ENCODE assay signal across 16 cellular contexts in genomic region chr4:85703098-85703497, GRCh38.
DNase-seq lines count a peak whose midpoint lies in the region; ATAC-seq and TF ChIP-seq lines count a peak whose summit lies in the region.
"Had no signal": no experiment of that assay in that cellular context is flagged by ENCODE, and none has a peak within 500 bp of the region (broad histone marks: within the 10 kb centered on the region; RNA-seq: fewer than 3 reads in every experiment).

No MANE protein-coding gene starts in this region.

- H3F3A ChIP-seq in OCI-LY1 (ENCODE audit: insufficient read depth, low read length) (peaks cover 11% of the 10 kb centered on the region), MM.1S (ENCODE audit: insufficient read depth, low read length) (no peaks in the 10 kb centered on the region), PC-9 (ENCODE audit: insufficient read depth, low read depth) (no peaks in the 10 kb centered on the region)

- no TSS peak for BruUV-seq in PC-9 (replicated peaks; lab: Mats Ljungman, UMichigan)

- peak overlapping the region in 7 of 11 experiments; percentile 34 to 77 (median 56); a peak in 12 of 22 replicates for H3K4me2 ChIP-seq in BLaER1 treated with 17β-estradiol and CSF1 and Interleukin-3, amounts not matched to agents 10 nM and 100 nM
- H3K4me2 ChIP-seq in OCI-LY1 (ENCODE audit: low read length) = peak overlapping the region; percentile 57
- H3K4me2 ChIP-seq in MM.1S (ENCODE audit: low read depth, low read length) = no peak overlapping the region
- no peak overlapping the region for H3K4me2 ChIP-seq in PC-9

- POLR2A ChIA-PET in PC-9 (lab: Charles Lee; ENCODE audit: unreplicated experiment) = no interaction called here

- peaks cover 19 to 67% (median 36%) of the 10 kb centered on the region in 10 experiments for H3K4me1 ChIP-seq in BLaER1 treated with 17β-estradiol and CSF1 and Interleukin-3, amounts not matched to agents 10 nM and 100 nM
- peaks cover 90% of the 10 kb centered on the region for H3K4me1 ChIP-seq in OCI-LY1 (ENCODE audit: insufficient read depth, low read length, severe bottlenecking)
- no peaks in the 10 kb centered on the region for H3K4me1 ChIP-seq in endodermal cell (ENCODE audit: control insufficient read depth, insufficient read depth, low read length)
- H3K4me1 ChIP-seq in MM.1S (ENCODE audit: low read length) = no peaks in the 10 kb centered on the region
- no peaks in the 10 kb centered on the region for H3K4me1 ChIP-seq in PC-9 (replicated peaks; ENCODE audit: insufficient read depth)
- H3K4me1 ChIP-seq: foreskin keratinocyte had no signal

- H3K9me2 ChIP-seq in OCI-LY1 (ENCODE audit: low read depth, low read length) = no peaks in the 10 kb centered on the region
- no peaks in the 10 kb centered on the region for H3K9me2 ChIP-seq in MM.1S (replicated peaks; ENCODE audit: insufficient read depth, low read length)
- H3K9me2 ChIP-seq in PC-9 (ENCODE audit: insufficient read depth) = no peaks in the 10 kb centered on the region

- H3K27ac Mint-ChIP-seq in endodermal cell = no peak overlapping the region
- H3K27ac Mint-ChIP-seq in osteocyte (ENCODE audit: unreplicated experiment) = peak overlapping the region; percentile 1
- H3K27ac Mint-ChIP-seq in activated T-helper 17 cell treated with anti-CD3 and anti-CD28 coated beads, Interleukin-2, amount 50 U/mL, for 72 hours = no peak overlapping the region

- peak overlapping the region in 3 of 11 experiments; percentile 28 to 65 (median 43); a peak in 3 of 22 replicates for H3K9ac ChIP-seq in BLaER1 treated with 17β-estradiol and CSF1 and Interleukin-3, amounts not matched to agents 10 nM and 100 nM
- H3K9ac ChIP-seq in OCI-LY1 (ENCODE audit: low read length) = peak overlapping the region; percentile 71
- H3K9ac ChIP-seq in endodermal cell (ENCODE audit: extremely low read depth, low read length, poor library complexity, severe bottlenecking) = no peak overlapping the region
- H3K9ac ChIP-seq in MM.1S (ENCODE audit: low read length) = no peak overlapping the region

- peaks cover 0 to 5% (median 0%) of the 10 kb centered on the region in 11 experiments; a peak in 1 of 22 replicates for H3K9me3 ChIP-seq in BLaER1 treated with 17β-estradiol and CSF1 and Interleukin-3, amounts not matched to agents 10 nM and 100 nM (replicated peaks in 1 of 11)
- H3K9me3 ChIP-seq in OCI-LY1 (ENCODE audit: low read length) = no peaks in the 10 kb centered on the region
- H3K9me3 ChIP-seq in endodermal cell (ENCODE audit: control insufficient read depth, low read length) = no peaks in the 10 kb centered on the region
- H3K9me3 ChIP-seq in MM.1S (replicated peaks; ENCODE audit: insufficient read depth, low read length) = no peaks in the 10 kb centered on the region
- no peaks in the 10 kb centered on the region for H3K9me3 ChIP-seq in PC-9 (ENCODE audit: insufficient read depth, low read depth)

- DNase-seq in endodermal cell (no peak), osteocyte (ENCODE audit: extremely low spot score, unreplicated experiment) (no peak), MM.1S (no peak), PC-9 (no peak)
- DNase-seq: ACHN; amygdala; left ventricle myocardium superior; NCI-H1048; NCI-H524; stimulated activated CD4-positive, alpha-beta T cell treated with anti-CD3 and anti-CD28 coated beads, Interleukin-15, amount 100 ng/mL, for 24 hours had no signal

- intact Hi-C loops in PC-9 (cut with micrococcal nuclease; ENCODE audit: unreplicated experiment) = no loop called here

- H3K9me3 Mint-ChIP-seq in endodermal cell = no peaks in the 10 kb centered on the region
- H3K9me3 Mint-ChIP-seq in osteocyte (ENCODE audit: unreplicated experiment) = no peaks in the 10 kb centered on the region
- peaks cover 4% of the 10 kb centered on the region for H3K9me3 Mint-ChIP-seq in activated T-helper 17 cell treated with anti-CD3 and anti-CD28 coated beads, Interleukin-2, amount 50 U/mL, for 72 hours

- no peak overlapping the region for H3K4me3 ChIP-seq in BLaER1 treated with 17β-estradiol and CSF1 and Interleukin-3, amounts not matched to agents 10 nM and 100 nM
- H3K4me3 ChIP-seq in OCI-LY1 (ENCODE audit: low read depth, low read length, poor library complexity, severe bottlenecking) (peak overlapping the region; percentile 31), endodermal cell (ENCODE audit: low read length) (no peak overlapping the region), MM.1S (ENCODE audit: low read length) (no peak overlapping the region), PC-9 (no peak overlapping the region)

- H3K4me3 Mint-ChIP-seq in endodermal cell = no peak overlapping the region
- no peak overlapping the region for H3K4me3 Mint-ChIP-seq in osteocyte (ENCODE audit: unreplicated experiment)
- H3K4me3 Mint-ChIP-seq in activated T-helper 17 cell treated with anti-CD3 and anti-CD28 coated beads, Interleukin-2, amount 50 U/mL, for 72 hours = no peak overlapping the region

- TF ChIP-seq CTCF in OCI-LY1 (IDR thresholded peaks at IDR 0.05; ENCODE audit: low read length) = no peak
- TF ChIP-seq CTCF in endodermal cell (conservative IDR thresholded peaks at IDR 0.05) = no peak
- no peak for TF ChIP-seq CTCF in osteocyte (IDR thresholded peaks at IDR 0.05)
- TF ChIP-seq CTCF in MM.1S (IDR thresholded peaks at IDR 0.05; ENCODE audit: low read length) = no peak
- TF ChIP-seq CTCF in PC-9 (conservative IDR thresholded peaks at IDR 0.05) = no peak

- H4K20me1 ChIP-seq in BLaER1 treated with 17β-estradiol and CSF1 and Interleukin-3, amounts not matched to agents 10 nM and 100 nM = no peaks in the 10 kb centered on the region
- H4K20me1 ChIP-seq in OCI-LY1 (ENCODE audit: insufficient read depth, low read length) = no peaks in the 10 kb centered on the region
- H4K20me1 ChIP-seq in MM.1S (ENCODE audit: insufficient read depth, low read length) = no peaks in the 10 kb centered on the region
- no peaks in the 10 kb centered on the region for H4K20me1 ChIP-seq in PC-9 (ENCODE audit: insufficient read depth)

- H3K27me3 Mint-ChIP-seq in endodermal cell (ENCODE audit: insufficient read depth) = no peaks in the 10 kb centered on the region
- H3K27me3 Mint-ChIP-seq in osteocyte (ENCODE audit: unreplicated experiment) = peaks cover 11% of the 10 kb centered on the region
- H3K27me3 Mint-ChIP-seq in activated T-helper 17 cell treated with anti-CD3 and anti-CD28 coated beads, Interleukin-2, amount 50 U/mL, for 72 hours = no peaks in the 10 kb centered on the region

- H3K27ac ChIP-seq in BLaER1 treated with 17β-estradiol and CSF1 and Interleukin-3, amounts not matched to agents 10 nM and 100 nM = peak overlapping the region in 8 of 11 experiments; percentile 40 to 87 (median 65); a peak in 13 of 22 replicates
- H3K27ac ChIP-seq in OCI-LY1 (ENCODE audit: low read depth, low read length, poor library complexity, severe bottlenecking) (peak overlapping the region; percentile 99), endodermal cell (ENCODE audit: low read depth, low read length) (peak overlapping the region; percentile 3), MM.1S (ENCODE audit: low read length) (no peak overlapping the region), PC-9 (no peak overlapping the region)
- H3K27ac ChIP-seq: foreskin keratinocyte had no signal

- no peaks in the 10 kb centered on the region for H3K27me3 ChIP-seq in BLaER1 treated with 17β-estradiol and CSF1 and Interleukin-3, amounts not matched to agents 10 nM and 100 nM
- H3K27me3 ChIP-seq in OCI-LY1 (ENCODE audit: insufficient read depth, low read length) (no peaks in the 10 kb centered on the region), endodermal cell (ENCODE audit: control insufficient read depth, insufficient read depth, low read length, poor library complexity, severe bottlenecking) (no peaks in the 10 kb centered on the region), MM.1S (replicated peaks; ENCODE audit: insufficient read depth, low read length) (no peaks in the 10 kb centered on the region), PC-9 (ENCODE audit: insufficient read depth, low read depth) (no peaks in the 10 kb centered on the region)
- H3K27me3 ChIP-seq: foreskin keratinocyte had no signal

- peaks cover 31% of the 10 kb centered on the region for H3K79me2 ChIP-seq in OCI-LY1 (ENCODE audit: insufficient read depth, low read length)
- no peaks in the 10 kb centered on the region for H3K79me2 ChIP-seq in MM.1S (ENCODE audit: low read length)
- H3K79me2 ChIP-seq in PC-9 (ENCODE audit: low read depth) = no peaks in the 10 kb centered on the region

- no peak overlapping the region for H2AFZ ChIP-seq in OCI-LY1 (ENCODE audit: low read length)
- H2AFZ ChIP-seq in MM.1S (ENCODE audit: low read length) = no peak overlapping the region
- H2AFZ ChIP-seq in PC-9 = no peak overlapping the region

- CTCF ChIA-PET in PC-9 (lab: Charles Lee) = no interaction called here

- no peaks in the 10 kb centered on the region for H3K36me3 ChIP-seq in BLaER1 treated with 17β-estradiol and CSF1 and Interleukin-3, amounts not matched to agents 10 nM and 100 nM
- H3K36me3 ChIP-seq in OCI-LY1 (ENCODE audit: insufficient read depth, low read length) = peaks cover 39% of the 10 kb centered on the region
- H3K36me3 ChIP-seq in endodermal cell (ENCODE audit: control insufficient read depth, insufficient read depth, low read length) = no peaks in the 10 kb centered on the region
- H3K36me3 ChIP-seq in MM.1S (replicated peaks; ENCODE audit: insufficient read depth, low read length) = no peaks in the 10 kb centered on the region
- no peaks in the 10 kb centered on the region for H3K36me3 ChIP-seq in PC-9 (ENCODE audit: low read depth)

- H3K36me3 Mint-ChIP-seq in endodermal cell (ENCODE audit: low read depth) (no peaks in the 10 kb centered on the region), osteocyte (ENCODE audit: unreplicated experiment) (no peaks in the 10 kb centered on the region)
- no peaks in the 10 kb centered on the region for H3K36me3 Mint-ChIP-seq in activated T-helper 17 cell treated with anti-CD3 and anti-CD28 coated beads, Interleukin-2, amount 50 U/mL, for 72 hours (ENCODE audit: low read depth)

- ATAC-seq in GM21367 (IDR thresholded peaks at IDR 0.05; ENCODE audit: unreplicated experiment) = no peak
- ATAC-seq in activated T-helper 17 cell treated with anti-CD3 and anti-CD28 coated beads, Interleukin-2, amount 50 U/mL, for 72 hours (replicated peaks) = no peak
- ATAC-seq: activated CD4-positive, CD25-positive, alpha-beta regulatory T cell treated with anti-CD3 and anti-CD28 coated beads, Interleukin-2, amount 50 U/mL, for 24 hours; foreskin keratinocyte; left ventricle myocardium superior had no signal

- 91% methylated on average over 3 of the region's 3 CpGs; no CpG with 5 or more reads in 1 of the 2 experiments for WGBS in endodermal cell (ENCODE audit: insufficient coverage in 1 of 2, insufficient read length in 1 of 2), 2 experiments

- H3K4me1 Mint-ChIP-seq in endodermal cell (no peaks in the 10 kb centered on the region), osteocyte (ENCODE audit: unreplicated experiment) (peaks cover 7% of the 10 kb centered on the region)
- no peaks in the 10 kb centered on the region for H3K4me1 Mint-ChIP-seq in activated T-helper 17 cell treated with anti-CD3 and anti-CD28 coated beads, Interleukin-2, amount 50 U/mL, for 72 hours

Comparison
In these comparisons a context has a peak if more than half of its experiments do, and no peak if none do; other contexts are left out.
1. H3K27ac ChIP-seq: peak in BLaER1 treated with 17β-estradiol and CSF1 and Interleukin-3, amounts not matched to agents 10 nM and 100 nM (8 of 11), OCI-LY1 (single experiment) and endodermal cell (single experiment); none in MM.1S (single experiment) and PC-9 (single experiment).
2. H3K4me2 ChIP-seq: peak in BLaER1 treated with 17β-estradiol and CSF1 and Interleukin-3, amounts not matched to agents 10 nM and 100 nM (7 of 11) and OCI-LY1 (single experiment); none in MM.1S (single experiment) and PC-9 (single experiment).